ENCODE assay signal across 11 cellular contexts in the genomic region with DNA sequence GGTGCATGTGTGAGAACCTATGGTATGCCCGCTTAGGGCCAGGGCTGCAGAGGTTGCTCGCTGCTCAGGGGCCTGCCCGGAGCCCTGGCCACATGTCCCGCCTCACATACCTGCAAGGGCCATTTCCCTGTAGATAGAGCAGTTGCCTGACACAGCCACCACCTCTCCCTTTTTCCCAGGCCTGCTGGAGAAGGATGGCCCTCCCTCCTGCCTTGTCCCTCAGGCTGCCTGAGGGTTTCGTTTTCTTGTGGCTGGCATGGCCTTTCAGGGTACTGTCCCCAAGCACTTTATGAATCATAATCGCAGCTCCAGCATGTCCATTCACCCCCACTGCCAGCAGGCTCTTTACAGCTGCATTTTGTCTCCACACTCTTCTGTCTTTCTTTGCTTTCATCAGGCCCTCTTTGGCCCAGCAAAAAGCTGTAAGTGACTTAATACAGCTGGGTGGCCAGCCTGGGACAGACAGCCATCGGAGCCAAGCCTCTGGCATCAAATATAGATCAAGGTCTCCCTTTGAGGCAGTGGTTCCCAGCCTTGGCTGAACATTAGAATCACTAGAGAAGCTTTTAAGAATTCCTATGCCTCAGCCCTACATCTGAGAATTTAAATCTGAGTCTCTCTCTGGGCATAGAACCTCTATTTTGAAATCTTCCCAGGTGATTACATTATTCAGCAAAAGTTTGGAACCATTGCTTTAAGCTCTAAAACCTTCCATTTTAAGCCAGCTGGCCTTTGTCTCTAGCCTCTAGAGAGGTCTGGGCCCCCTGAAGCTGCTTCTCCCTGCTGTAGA.
A peak's percentile ranks its signal among the peaks of the same experiment; 100 is the strongest.
DNase-seq lines count a peak whose midpoint lies in the region; ATAC-seq and TF ChIP-seq lines count a peak whose summit lies in the region.
"Had no signal": no experiment of that assay in that cellular context is flagged by ENCODE, and none has a peak within 500 bp of the region (broad histone marks: within the 10 kb centered on the region; RNA-seq: fewer than 3 reads in every experiment).

No MANE protein-coding gene starts in this region.

- DNase-seq in T-helper 2 cell treated with Interferon-gamma antibody and Interleukin-4, amounts not matched to agents 5 μg/mL and 100 μg/mL, for 36 hours (ENCODE audit: low spot score) = no peak
- no peak for DNase-seq in T-helper 2 cell
- no peak for DNase-seq in colonic mucosa
- DNase-seq in mesenchymal stem cell = no peak
- DNase-seq in suprapubic skin (ENCODE audit: low spot score in 2 of 2) = no peak
- no peak for DNase-seq in NCI-H524 (lab: John Stamatoyannopoulos, UW)
- no peak for DNase-seq in GM19238 (ENCODE audit: insufficient read length, low spot score)
- DNase-seq: activated naive CD4-positive, alpha-beta T cell; MM.1S had no signal

- peaks cover 56% of the 10 kb centered on the region for H3K79me1 ChIP-seq in mesenchymal stem cell (replicated peaks; ENCODE audit: low read length, poor library complexity, severe bottlenecking)

- intact Hi-C loops in colonic mucosa (cut with DNase I) = no loop called here

- H3K14ac ChIP-seq in mesenchymal stem cell (ENCODE audit: low read length in 2 of 2) = peak overlapping the region in 1 of 2 experiments; percentile 13

- no peak overlapping the region for H4K91ac ChIP-seq in mesenchymal stem cell (ENCODE audit: low read length)

- H2BK120ac ChIP-seq in mesenchymal stem cell (ENCODE audit: low read depth, low read length) = no peak overlapping the region

- WGBS in mesenchymal stem cell = 91% methylated on average over 7 of the region's 7 CpGs
- WGBS in suprapubic skin = 58% methylated on average over 7 of the region's 7 CpGs

- H2BK15ac ChIP-seq in mesenchymal stem cell (ENCODE audit: low read depth, poor library complexity, severe bottlenecking) = no peak overlapping the region

- TF ChIP-seq CTCF in colonic mucosa (IDR thresholded peaks at IDR 0.05) = no peak
- TF ChIP-seq CTCF in suprapubic skin (IDR thresholded peaks at IDR 0.05) = no peak

- TF ChIP-seq EP300 in suprapubic skin (IDR thresholded peaks at IDR 0.05) = no peak

- H3K9me3 ChIP-seq in colonic mucosa (no peaks in the 10 kb centered on the region), mesenchymal stem cell (ENCODE audit: control insufficient read depth, low read length) (no peaks in the 10 kb centered on the region), suprapubic skin (no peaks in the 10 kb centered on the region)

- H3K9ac ChIP-seq in colonic mucosa (ENCODE audit: low read depth in 2 of 2, low read length in 2 of 2) (peak overlapping the region in 1 of 2 donors; percentile 81), mesenchymal stem cell (ENCODE audit: low read length) (peak overlapping the region; percentile 29)

- no peaks in the 10 kb centered on the region for H3K36me3 Mint-ChIP-seq in T-helper 2 cell treated with Interferon-gamma antibody and Interleukin-4, amounts not matched to agents 5 μg/mL and 100 μg/mL, for 36 hours (ENCODE audit: low read depth)

- H3K23ac ChIP-seq in mesenchymal stem cell (ENCODE audit: low read length in 2 of 2) = no peak overlapping the region

- H4K8ac ChIP-seq in mesenchymal stem cell (ENCODE audit: low read length) = no peak overlapping the region

- H2AFZ ChIP-seq in mesenchymal stem cell (ENCODE audit: low read depth, low read length) = no peak overlapping the region

- no peak for TF ChIP-seq POLR2A in suprapubic skin (IDR thresholded peaks at IDR 0.05)

- no peak overlapping the region for H2AK5ac ChIP-seq in mesenchymal stem cell (ENCODE audit: low read length, severe bottlenecking)

- H3K27me3 Mint-ChIP-seq in T-helper 2 cell treated with Interferon-gamma antibody and Interleukin-4, amounts not matched to agents 5 μg/mL and 100 μg/mL, for 36 hours (ENCODE audit: low read depth) = no peaks in the 10 kb centered on the region

- H3K18ac ChIP-seq in mesenchymal stem cell (ENCODE audit: low read depth in 1 of 2, low read length in 2 of 2) = peak overlapping the region in 1 of 2 experiments; percentile 23

- H3K4me3 ChIP-seq in colonic mucosa = no peak overlapping the region
- H3K4me3 ChIP-seq in mesenchymal stem cell (ENCODE audit: insufficient read depth in 1 of 2, low read depth in 1 of 2, low read length in 2 of 2) = no peak overlapping the region
- H3K4me3 ChIP-seq in suprapubic skin = no peak overlapping the region
- H3K4me3 ChIP-seq: SK-N-MC had no signal

- no peak overlapping the region for H3K4me3 Mint-ChIP-seq in T-helper 2 cell treated with Interferon-gamma antibody and Interleukin-4, amounts not matched to agents 5 μg/mL and 100 μg/mL, for 36 hours

- no peaks in the 10 kb centered on the region for H3K36me3 ChIP-seq in colonic mucosa
- H3K36me3 ChIP-seq in mesenchymal stem cell (ENCODE audit: control insufficient read depth in 1 of 2, insufficient read depth in 2 of 2, low read depth in 1 of 2, low read length in 2 of 2) = peaks cover 22 to 24% of the 10 kb centered on the region in 2 experiments
- no peaks in the 10 kb centered on the region for H3K36me3 ChIP-seq in suprapubic skin

- H3K27ac Mint-ChIP-seq in T-helper 2 cell treated with Interferon-gamma antibody and Interleukin-4, amounts not matched to agents 5 μg/mL and 100 μg/mL, for 36 hours = peak overlapping the region; percentile 62

- H3K4ac ChIP-seq in mesenchymal stem cell (ENCODE audit: low read depth in 1 of 2, low read length in 2 of 2) = no peak overlapping the region

- H3K9me3 Mint-ChIP-seq in T-helper 2 cell treated with Interferon-gamma antibody and Interleukin-4, amounts not matched to agents 5 μg/mL and 100 μg/mL, for 36 hours = no peaks in the 10 kb centered on the region

- H3K27me3 ChIP-seq in colonic mucosa = no peaks in the 10 kb centered on the region
- no peaks in the 10 kb centered on the region for H3K27me3 ChIP-seq in mesenchymal stem cell (ENCODE audit: control insufficient read depth in 1 of 2, insufficient read depth in 1 of 2, low read length in 2 of 2)
- no peaks in the 10 kb centered on the region for H3K27me3 ChIP-seq in suprapubic skin

- no peak for ATAC-seq in HG03135 (IDR thresholded peaks at IDR 0.05; ENCODE audit: unreplicated experiment)

- peaks cover 27% of the 10 kb centered on the region for H3K4me1 Mint-ChIP-seq in T-helper 2 cell treated with Interferon-gamma antibody and Interleukin-4, amounts not matched to agents 5 μg/mL and 100 μg/mL, for 36 hours (ENCODE audit: low read depth)

- H3K4me1 ChIP-seq in colonic mucosa (peaks cover 37% of the 10 kb centered on the region), mesenchymal stem cell (ENCODE audit: control insufficient read depth, insufficient read depth, low read depth, low read length) (peaks cover 27% of the 10 kb centered on the region), suprapubic skin (peaks cover 80% of the 10 kb centered on the region)

- H2BK5ac ChIP-seq in mesenchymal stem cell (ENCODE audit: low read depth, low read length, poor library complexity, severe bottlenecking) = no peak overlapping the region

- H2BK12ac ChIP-seq in mesenchymal stem cell (ENCODE audit: low read length in 2 of 2) = no peak overlapping the region

- no peak overlapping the region for H3K4me2 ChIP-seq in mesenchymal stem cell (ENCODE audit: low read length, poor library complexity, severe bottlenecking)

- peak overlapping the region; percentile 82 for H3K27ac ChIP-seq in colonic mucosa
- H3K27ac ChIP-seq in mesenchymal stem cell (ENCODE audit: low read length, poor library complexity, severe bottlenecking) = no peak overlapping the region
- peak overlapping the region; percentile 79 for H3K27ac ChIP-seq in suprapubic skin
- H3K27ac ChIP-seq: SK-N-MC had no signal
